In genomic region chr3:140571836-140572235, GRCh38 we compare ENCODE assay signal across 21 cellular contexts.
"Had no signal": no experiment of that assay in that cellular context is flagged by ENCODE, and none has a peak within 500 bp of the region (broad histone marks: within the 10 kb centered on the region; RNA-seq: fewer than 3 reads in every experiment).

No MANE protein-coding gene starts in this region.

- H3K9me3 ChIP-seq: lower lobe of right lung, pancreas, prostate gland, stomach, thoracic aorta had no signal

- ATAC-seq: left lobe of liver, lower lobe of right lung, natural killer cell, pancreas, sciatic nerve had no signal

- H3K4me3 ChIP-seq: dorsolateral prefrontal cortex, lower lobe of right lung, pancreas, prostate gland, skin epidermis, stomach, thoracic aorta had no signal

- DNase-seq: cortex of kidney; dorsolateral prefrontal cortex; effector CD8-positive, alpha-beta T cell; foreskin melanocyte; head of caudate nucleus; hippocampal formation; kidney glomerular epithelial cell; lower lobe of right lung; natural killer cell; nucleus accumbens; pancreas; stimulated activated CD4-positive, alpha-beta T cell treated with anti-CD3 and anti-CD28 coated beads, Interleukin-2, amount 100 ng/mL, for 24 hours; stimulated activated naive CD4-positive, alpha-beta T cell; stomach; substantia nigra; trophoblast cell had no signal

- H3K27ac ChIP-seq: dorsolateral prefrontal cortex, lower lobe of right lung, pancreas, prostate gland, skin epidermis, stomach, thoracic aorta had no signal

- H3K36me3 ChIP-seq: lower lobe of right lung, pancreas, prostate gland, stomach, thoracic aorta had no signal

- H3K27me3 ChIP-seq: dorsolateral prefrontal cortex, pancreas, stomach had no signal

- H3K4me1 ChIP-seq: lower lobe of right lung, pancreas, prostate gland had no signal
